In genomic region chr3:128994173-128994512, GRCh38 we compare ENCODE assay signal across 8 cellular contexts. TPM values are rescaled to one million over a fixed set of nuclear protein-coding genes. Genes with fewer than 3 reads are reported as not detected.
DNase-seq lines count a peak whose midpoint lies in the region; ATAC-seq lines count a peak whose summit lies in the region.

No MANE protein-coding gene starts in this region.

- no peaks in the 10 kb centered on the region for H3K36me3 ChIP-seq in iPS-18a (ENCODE audit: control insufficient read depth, low read depth, low read length)

- no peak overlapping the region for H3K9ac ChIP-seq in iPS-18a (ENCODE audit: low read length)

- no peak overlapping the region for H3K27ac ChIP-seq in iPS-18a (ENCODE audit: low read length)

- H3K4me3 Mint-ChIP-seq in T-helper 1 cell treated with Interleukin-12 subunit alpha and Interleukin-12 subunit beta and Interleukin-4 antibody, amounts not matched to agents 30 μg/mL and 1 μg/mL, for 36 hours = peak overlapping the region; percentile 83
- H3K4me3 Mint-ChIP-seq in activated T-helper 17 cell treated with anti-CD3 and anti-CD28 coated beads, Interleukin-2, amount 50 U/mL, for 72 hours = peak overlapping the region; percentile 52
- peak overlapping the region; percentile 78 to 88 for H3K4me3 Mint-ChIP-seq in stimulated activated naive CD8-positive, alpha-beta T cell treated with anti-CD3 and anti-CD28 coated beads, Interleukin-15, amount 100 ng/mL, for 72 hours

- no peaks in the 10 kb centered on the region for H3K9me3 Mint-ChIP-seq in T-helper 1 cell treated with Interleukin-12 subunit alpha and Interleukin-12 subunit beta and Interleukin-4 antibody, amounts not matched to agents 30 μg/mL and 1 μg/mL, for 36 hours
- no peaks in the 10 kb centered on the region for H3K9me3 Mint-ChIP-seq in activated T-helper 17 cell treated with anti-CD3 and anti-CD28 coated beads, Interleukin-2, amount 50 U/mL, for 72 hours
- no peaks in the 10 kb centered on the region for H3K9me3 Mint-ChIP-seq in stimulated activated naive CD8-positive, alpha-beta T cell treated with anti-CD3 and anti-CD28 coated beads, Interleukin-15, amount 100 ng/mL, for 72 hours

- DNase-seq in T-helper 1 cell (no peak), NCI-H226 (no peak)
- DNase-seq in stimulated activated naive CD8-positive, alpha-beta T cell treated with anti-CD3 and anti-CD28 coated beads, Interleukin-15, amount 100 ng/mL, for 72 hours = no peak

- peaks cover 12% of the 10 kb centered on the region for H3K27me3 Mint-ChIP-seq in T-helper 1 cell treated with Interleukin-12 subunit alpha and Interleukin-12 subunit beta and Interleukin-4 antibody, amounts not matched to agents 30 μg/mL and 1 μg/mL, for 36 hours (ENCODE audit: low read depth)
- no peaks in the 10 kb centered on the region for H3K27me3 Mint-ChIP-seq in activated T-helper 17 cell treated with anti-CD3 and anti-CD28 coated beads, Interleukin-2, amount 50 U/mL, for 72 hours
- H3K27me3 Mint-ChIP-seq in stimulated activated naive CD8-positive, alpha-beta T cell treated with anti-CD3 and anti-CD28 coated beads, Interleukin-15, amount 100 ng/mL, for 72 hours = no peaks in the 10 kb centered on the region

- H3K4me1 ChIP-seq in iPS-18a (ENCODE audit: control insufficient read depth, low read depth, low read length) = peaks cover 20% of the 10 kb centered on the region

- H3K27me3 ChIP-seq in iPS-18a (ENCODE audit: control insufficient read depth, insufficient read depth, low read length) = peaks cover 66% of the 10 kb centered on the region

- peak overlapping the region; percentile 55 for H3K4me3 ChIP-seq in iPS-18a (ENCODE audit: low read length)

- no peaks in the 10 kb centered on the region for H3K9me3 ChIP-seq in iPS-18a (ENCODE audit: control insufficient read depth, low read depth, low read length)

- no peak for ATAC-seq in activated T-helper 17 cell treated with anti-CD3 and anti-CD28 coated beads, Interleukin-2, amount 50 U/mL, for 72 hours (replicated peaks)
- ATAC-seq in stimulated activated naive CD8-positive, alpha-beta T cell treated with anti-CD3 and anti-CD28 coated beads, Interleukin-15, amount 100 ng/mL, for 72 hours = no peak
- ATAC-seq in HG02798 (IDR thresholded peaks at IDR 0.05; ENCODE audit: poor library complexity, unreplicated experiment) = no peak
- no peak for ATAC-seq in GM21825 (IDR thresholded peaks at IDR 0.05; ENCODE audit: unreplicated experiment)

- H3K36me3 Mint-ChIP-seq in T-helper 1 cell treated with Interleukin-12 subunit alpha and Interleukin-12 subunit beta and Interleukin-4 antibody, amounts not matched to agents 30 μg/mL and 1 μg/mL, for 36 hours (ENCODE audit: low read depth) = no peaks in the 10 kb centered on the region
- no peaks in the 10 kb centered on the region for H3K36me3 Mint-ChIP-seq in activated T-helper 17 cell treated with anti-CD3 and anti-CD28 coated beads, Interleukin-2, amount 50 U/mL, for 72 hours (ENCODE audit: low read depth)

- peak overlapping the region; percentile 46 for H3K27ac Mint-ChIP-seq in T-helper 1 cell treated with Interleukin-12 subunit alpha and Interleukin-12 subunit beta and Interleukin-4 antibody, amounts not matched to agents 30 μg/mL and 1 μg/mL, for 36 hours
- H3K27ac Mint-ChIP-seq in activated T-helper 17 cell treated with anti-CD3 and anti-CD28 coated beads, Interleukin-2, amount 50 U/mL, for 72 hours = peak overlapping the region; percentile 25
- H3K27ac Mint-ChIP-seq in stimulated activated naive CD8-positive, alpha-beta T cell treated with anti-CD3 and anti-CD28 coated beads, Interleukin-15, amount 100 ng/mL, for 72 hours = peak overlapping the region in 1 of 2 donors; percentile 68

- H3K4me1 Mint-ChIP-seq in T-helper 1 cell treated with Interleukin-12 subunit alpha and Interleukin-12 subunit beta and Interleukin-4 antibody, amounts not matched to agents 30 μg/mL and 1 μg/mL, for 36 hours (ENCODE audit: low read depth) = peaks cover 25% of the 10 kb centered on the region
- H3K4me1 Mint-ChIP-seq in activated T-helper 17 cell treated with anti-CD3 and anti-CD28 coated beads, Interleukin-2, amount 50 U/mL, for 72 hours = no peaks in the 10 kb centered on the region
- peaks cover 45% of the 10 kb centered on the region for H3K4me1 Mint-ChIP-seq in stimulated activated naive CD8-positive, alpha-beta T cell treated with anti-CD3 and anti-CD28 coated beads, Interleukin-15, amount 100 ng/mL, for 72 hours

RNA-seq across cellular contexts. Expression of gene CFAP92, which starts 0.3 kb away (rescaled TPM):
- total RNA-seq in activated T-helper 17 cell treated with anti-CD3 and anti-CD28 coated beads, Interleukin-2, amount 50 U/mL, for 72 hours = under 1 TPM in 1 of 2 donors, not detected in 1; 0.50 TPM

RNA-seq across cellular contexts. Expression of gene EFCC1, which starts 7.0 kb away (rescaled TPM):
- total RNA-seq in activated T-helper 17 cell treated with anti-CD3 and anti-CD28 coated beads, Interleukin-2, amount 50 U/mL, for 72 hours = not detected
